18 cellular contexts compared by ENCODE assay signal in genomic region chr1:8340456-8340855, GRCh38. TPM values are rescaled to one million over a fixed set of nuclear protein-coding genes. Genes with fewer than 3 reads are reported as not detected.
"Had no signal": no experiment of that assay in that cellular context is flagged by ENCODE, and none has a peak within 500 bp of the region (broad histone marks: within the 10 kb centered on the region; RNA-seq: fewer than 3 reads in every experiment).

No MANE protein-coding gene starts in this region.

- H3K9me3 ChIP-seq: neutrophil, pancreas, right lobe of liver, thoracic aorta, transverse colon, upper lobe of right lung, uterus had no signal

- H3K4me1 Mint-ChIP-seq: memory B cell; natural killer cell; stimulated activated naive B cell treated with anti-CD40 and anti-IgM and Interleukin-4, amounts not matched to agents 10 μg/mL and 1 μg/mL and 100 μg/mL, for 72 hours had no signal

- H3K9me3 Mint-ChIP-seq: natural killer cell had no signal

- H3K4me1 ChIP-seq: pancreas, right lobe of liver had no signal

- DNase-seq: cortex of kidney; effector memory CD8-positive, alpha-beta T cell; natural killer cell; pancreas; right lobe of liver; small intestine; stimulated activated CD4-positive, alpha-beta T cell treated with anti-CD3 and anti-CD28 coated beads, Interleukin-15, amount 100 ng/mL, for 24 hours; stimulated activated CD4-positive, alpha-beta T cell treated with anti-CD3 and anti-CD28 coated beads, Interleukin-2, amount 100 ng/mL, for 48 hours; stimulated activated naive B cell treated with anti-CD40 and anti-IgM and Interleukin-4, amounts not matched to agents 10 μg/mL and 1 μg/mL and 100 μg/mL, for 72 hours; transverse colon; upper lobe of right lung; uterus had no signal

- H3K4me3 Mint-ChIP-seq: effector memory CD8-positive, alpha-beta T cell; memory B cell; natural killer cell; stimulated activated naive B cell treated with anti-CD40 and anti-IgM and Interleukin-4, amounts not matched to agents 10 μg/mL and 1 μg/mL and 100 μg/mL, for 72 hours; stimulated activated naive CD8-positive, alpha-beta T cell treated with anti-CD3 and anti-CD28 coated beads, Interleukin-15, Interleukin-2, amounts not matched to agents 100 ng/mL and 50 ng/mL, for 24 hours had no signal

- H3K27me3 ChIP-seq: neutrophil, pancreas, right lobe of liver, transverse colon, upper lobe of right lung, uterus had no signal

- H3K27ac Mint-ChIP-seq: effector memory CD8-positive, alpha-beta T cell; memory B cell; natural killer cell; stimulated activated naive B cell treated with anti-CD40 and anti-IgM and Interleukin-4, amounts not matched to agents 10 μg/mL and 1 μg/mL and 100 μg/mL, for 72 hours; stimulated activated naive CD8-positive, alpha-beta T cell treated with anti-CD3 and anti-CD28 coated beads, Interleukin-15, Interleukin-2, amounts not matched to agents 100 ng/mL and 50 ng/mL, for 24 hours had no signal

- H3K4me3 ChIP-seq: lung, pancreas, right lobe of liver, thoracic aorta, transverse colon, upper lobe of right lung, uterus had no signal

- H3K36me3 Mint-ChIP-seq: memory B cell, natural killer cell had no signal

- H3K27ac ChIP-seq: neutrophil, pancreas, right lobe of liver, thoracic aorta, transverse colon, upper lobe of right lung, uterus had no signal

- H3K27me3 Mint-ChIP-seq: effector memory CD8-positive, alpha-beta T cell; stimulated activated naive CD8-positive, alpha-beta T cell treated with anti-CD3 and anti-CD28 coated beads, Interleukin-15, Interleukin-2, amounts not matched to agents 100 ng/mL and 50 ng/mL, for 24 hours had no signal

- H3K36me3 ChIP-seq: neutrophil, pancreas, right lobe of liver, transverse colon, upper lobe of right lung, uterus had no signal

RNA-seq across cellular contexts. Expression of gene SLC45A1, which starts 22.5 kb away (rescaled TPM):
- total RNA-seq: mononuclear cell had no signal
